In the genomic region with DNA sequence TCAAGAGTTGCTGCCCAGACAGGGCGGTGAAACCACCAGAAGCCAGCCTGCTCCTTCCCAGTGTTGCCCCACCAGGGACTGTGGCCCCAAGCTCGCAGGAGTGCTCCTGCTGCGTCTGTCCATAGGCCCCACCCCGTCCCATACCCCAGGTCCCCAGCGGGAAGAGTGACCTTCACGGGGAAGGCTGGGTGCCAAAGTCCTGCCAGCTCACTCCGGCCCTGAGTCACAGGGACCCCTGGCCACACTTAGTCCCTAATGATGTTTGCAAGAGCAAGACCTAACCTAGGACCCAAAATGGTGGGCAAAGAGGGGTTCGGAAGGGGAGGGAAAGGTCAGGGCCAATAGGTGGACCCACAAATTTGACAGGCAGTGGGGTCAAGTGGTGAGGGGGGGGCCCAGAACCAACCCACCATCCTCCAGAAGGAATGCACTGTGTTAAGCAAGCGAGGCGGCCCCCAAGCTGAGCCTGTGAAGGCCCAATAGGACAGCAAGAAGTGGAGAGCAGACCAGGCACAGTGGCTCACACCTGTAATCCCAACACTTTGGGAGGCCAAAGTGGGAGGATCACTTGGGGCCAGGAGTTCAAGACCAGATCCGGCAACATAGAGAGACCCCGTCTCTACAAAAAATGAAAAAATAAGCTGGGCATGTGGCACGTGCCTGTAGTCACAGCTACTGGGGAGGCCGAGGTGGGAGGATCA, we compare ENCODE assay signal across 12 cellular contexts.
"Had no signal": no experiment of that assay in that cellular context is flagged by ENCODE, and none has a peak within 500 bp of the region (broad histone marks: within the 10 kb centered on the region; RNA-seq: fewer than 3 reads in every experiment).

No MANE protein-coding gene starts in this region.

- H3K9me3 ChIP-seq: thyroid gland, uterus had no signal

- H3K36me3 ChIP-seq: thyroid gland, uterus had no signal

- H3K4me3 ChIP-seq: thyroid gland, uterus had no signal

- H3K36me3 Mint-ChIP-seq: activated naive CD4-positive, alpha-beta T cell treated with anti-CD3 and anti-CD28 coated beads, Interleukin-2, amount 10 ng/mL, durations not matched to agents 7 days and 5 days; stimulated activated memory B cell treated with anti-CD40 and anti-IgM and Interleukin-4, amounts not matched to agents 10 μg/mL and 1 μg/mL and 100 μg/mL, for 72 hours had no signal

- H3K27me3 ChIP-seq: foreskin keratinocyte, thyroid gland, uterus had no signal

- ATAC-seq: activated CD4-positive, CD25-positive, alpha-beta regulatory T cell treated with anti-CD3 and anti-CD28 coated beads, Interleukin-2, amount 50 U/mL, for 24 hours; foreskin keratinocyte; stimulated activated memory B cell treated with anti-CD40 and anti-IgM and Interleukin-4, amounts not matched to agents 10 μg/mL and 1 μg/mL and 100 μg/mL, for 72 hours had no signal

- H3K9me3 Mint-ChIP-seq: activated naive CD4-positive, alpha-beta T cell treated with anti-CD3 and anti-CD28 coated beads, Interleukin-2, amount 10 ng/mL, durations not matched to agents 7 days and 5 days; stimulated activated memory B cell treated with anti-CD40 and anti-IgM and Interleukin-4, amounts not matched to agents 10 μg/mL and 1 μg/mL and 100 μg/mL, for 72 hours had no signal

- DNase-seq: activated naive CD4-positive, alpha-beta T cell treated with anti-CD3 and anti-CD28 coated beads, Interleukin-2, amount 10 ng/mL, durations not matched to agents 7 days and 5 days; activated T-cell treated with anti-CD3 and anti-CD28 coated beads for 4 hours; cortex of kidney; effector CD4-positive, alpha-beta T cell; foreskin keratinocyte; kidney glomerular epithelial cell; mesendoderm; stimulated activated CD4-positive, alpha-beta T cell treated with anti-CD3 and anti-CD28 coated beads, Interleukin-2, amount 100 ng/mL, for 48 hours; thyroid gland had no signal

- H3K27ac ChIP-seq: foreskin keratinocyte, thyroid gland, uterus had no signal

- H3K27ac Mint-ChIP-seq: activated naive CD4-positive, alpha-beta T cell treated with anti-CD3 and anti-CD28 coated beads, Interleukin-2, amount 10 ng/mL, durations not matched to agents 7 days and 5 days; stimulated activated memory B cell treated with anti-CD40 and anti-IgM and Interleukin-4, amounts not matched to agents 10 μg/mL and 1 μg/mL and 100 μg/mL, for 72 hours had no signal
